ENCODE assay signal across 2 cellular contexts in genomic region chr11:62193954-62194353, GRCh38.
TF ChIP-seq lines count a peak whose summit lies in the region.

No MANE protein-coding gene starts in this region.

TF ChIP-seq in A549, 52 proteins besides CTCF, POLR2A, EP300 and RAD21 (continued from another document):
- peak; percentile 83 for TF ChIP-seq REST (IDR thresholded peaks at IDR 0.05)
TF ChIP-seq in A549: peak in this region for 1.

TF ChIP-seq in HCT116, 20 proteins besides CTCF, POLR2A, EP300 and RAD21 (continued from another document):
- TF ChIP-seq CBX3 (IDR thresholded peaks at IDR 0.05; ENCODE audit: low read depth) (no peak), REST (IDR thresholded peaks at IDR 0.05; ENCODE audit: low read depth) (peak; percentile 79), ELF1 (IDR thresholded peaks at IDR 0.05; ENCODE audit: borderline replicate concordance, low read depth) (no peak)
